1 cellular context compared by ENCODE assay signal in genomic region chr16:67475051-67475450, GRCh38.
TF ChIP-seq lines count a peak whose summit lies in the region.

No MANE protein-coding gene starts in this region.

TF ChIP-seq in HepG2, 621 proteins besides CTCF, POLR2A, EP300 and RAD21:
- TF ChIP-seq CEBPB (IDR thresholded peaks at IDR 0.05; ENCODE audit: borderline replicate concordance, low read depth, low read length) (0 out of 2 replicates have a peak, but pooled peaks have one; percentile 12), ZNF792 (CRISPR knock-in tag; IDR thresholded peaks at IDR 0.05) (no peak)
